20 cellular contexts compared by ENCODE assay signal in genomic region chr7:17829001-17829400, GRCh38.
DNase-seq lines count a peak whose midpoint lies in the region; ATAC-seq, FAIRE-seq and TF ChIP-seq lines count a peak whose summit lies in the region.
"Had no signal": no experiment of that assay in that cellular context is flagged by ENCODE, and none has a peak within 500 bp of the region (broad histone marks: within the 10 kb centered on the region; RNA-seq: fewer than 3 reads in every experiment).

No MANE protein-coding gene starts in this region.

- CTCF ChIA-PET in RWPE1 (lab: Yijun Ruan, JAX): interaction anchor here (0.6 kb wide), 1 partner anchor 30 kb away, joined by 4 read pairs; no protein-coding TSS in a partner anchor

- POLR2A ChIA-PET in RWPE1 (lab: Yijun Ruan, JAX; ENCODE audit: low non-redundant PET): no interaction called here

- no peak for ATAC-seq in GM18502 (IDR thresholded peaks at IDR 0.05; ENCODE audit: poor library complexity, unreplicated experiment)
- ATAC-seq: A549, GM12878, K562 had no signal

- DNase-seq in GM19239 (ENCODE audit: insufficient read length, low spot score) (no peak), RWPE1 (ENCODE audit: low spot score) (peak; percentile 2), epithelial cell of esophagus (ENCODE audit: low read depth) (peak; percentile 49), renal cortical epithelial cell (ENCODE audit: low read depth) (peak; percentile 30), RCC 7860 (ENCODE audit: low spot score) (no peak), progenitor cell of endocrine pancreas (ENCODE audit: low spot score, unreplicated experiment) (no peak), NCI-H1092 treated with DMSO at 0.1 percent for 48 hours (lab: John Stamatoyannopoulos, UW) (no peak)
- DNase-seq: AML-193; CD4-positive, alpha-beta T cell; DND-41; EL; GM23248; HCEC 1CT; IMR-90 had no signal

- peaks cover 4% of the 10 kb centered on the region for H3K36me3 Mint-ChIP-seq in progenitor cell of endocrine pancreas (ENCODE audit: insufficient read depth)

- TF ChIP-seq CTCF in RWPE1 (conservative IDR thresholded peaks at IDR 0.05; ENCODE audit: low read depth) (no peak), epithelial cell of esophagus (IDR thresholded peaks at IDR 0.05; ENCODE audit: insufficient read depth, low read depth, low read length, missing control alignments) (no peak), progenitor cell of endocrine pancreas (IDR thresholded peaks at IDR 0.05; ENCODE audit: unreplicated experiment) (no peak)

- H3K4me1 Mint-ChIP-seq in progenitor cell of endocrine pancreas (ENCODE audit: low read depth): no peaks in the 10 kb centered on the region

- H3K27me3 Mint-ChIP-seq in progenitor cell of endocrine pancreas: no peaks in the 10 kb centered on the region
- H3K27me3 Mint-ChIP-seq: CD4-positive, alpha-beta T cell had no signal

- no peak overlapping the region for H3K4me3 ChIP-seq in epithelial cell of esophagus (ENCODE audit: low read length)
- H3K4me3 ChIP-seq: A549, GM12878, GM23248, K562 had no signal

- peak; percentile 37 for FAIRE-seq in GM19239 (lab: Jason Lieb, UNC)
- FAIRE-seq in RCC 7860 (lab: Jason Lieb, UNC): no peak
- FAIRE-seq: A549, GM12878, K562 had no signal

- H3K27ac ChIP-seq in RWPE1: no peak overlapping the region
- H3K27ac ChIP-seq: A549, C4-2B, GM23248, HL-60 had no signal

- H3K27ac Mint-ChIP-seq in progenitor cell of endocrine pancreas: no peak overlapping the region
- H3K27ac Mint-ChIP-seq: CD4-positive, alpha-beta T cell had no signal

- H3K9me3 Mint-ChIP-seq in progenitor cell of endocrine pancreas (ENCODE audit: low read depth): no peaks in the 10 kb centered on the region
- H3K9me3 Mint-ChIP-seq: CD4-positive, alpha-beta T cell had no signal

- H3K4me3 Mint-ChIP-seq in progenitor cell of endocrine pancreas (ENCODE audit: low read depth): no peak overlapping the region
- H3K4me3 Mint-ChIP-seq: CD4-positive, alpha-beta T cell had no signal

Comparison
In these comparisons a context has a peak if more than half of its experiments do, and no peak if none do; other contexts are left out.
1. DNase-seq: peak in RWPE1 (single experiment), epithelial cell of esophagus (single experiment) and renal cortical epithelial cell (single experiment); none in GM19239 (single experiment), RCC 7860 (single experiment), progenitor cell of endocrine pancreas (single experiment) and NCI-H1092 treated with DMSO at 0.1 percent for 48 hours (single experiment).